ENCODE assay signal across 24 cellular contexts in the genomic region with DNA sequence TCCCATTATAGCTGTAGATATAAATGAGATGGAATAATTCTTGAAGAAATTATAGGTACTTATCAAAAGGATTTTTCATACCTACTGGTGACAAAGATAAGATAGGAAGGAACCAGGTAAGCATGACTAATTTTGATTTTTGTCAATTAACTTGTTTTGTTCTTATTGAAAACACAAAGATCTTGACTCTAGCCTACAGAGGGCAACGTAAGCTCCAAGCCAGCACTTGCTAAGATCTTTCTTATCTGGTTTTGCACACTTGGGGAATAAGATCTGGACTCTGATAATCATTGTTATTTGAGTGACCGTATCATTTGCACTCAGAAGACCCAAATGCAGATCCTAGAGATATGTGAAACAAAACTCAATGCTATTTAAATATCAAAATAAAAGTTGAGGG.
DNase-seq lines count a peak whose midpoint lies in the region; ATAC-seq and TF ChIP-seq lines count a peak whose summit lies in the region.
"Had no signal": no experiment of that assay in that cellular context is flagged by ENCODE, and none has a peak within 500 bp of the region (broad histone marks: within the 10 kb centered on the region; RNA-seq: fewer than 3 reads in every experiment).

No MANE protein-coding gene starts in this region.

- no peaks in the 10 kb centered on the region for H3K36me3 ChIP-seq in cardiac muscle cell
- no peaks in the 10 kb centered on the region for H3K36me3 ChIP-seq in left ventricle myocardium inferior
- H3K36me3 ChIP-seq in WERI-Rb-1, result no peaks in the 10 kb centered on the region
- no peaks in the 10 kb centered on the region for H3K36me3 ChIP-seq in sigmoid colon
- H3K36me3 ChIP-seq: gastrocnemius medialis, tibial nerve had no signal

- no peak overlapping the region for H3K4me3 Mint-ChIP-seq in natural killer cell treated with Interleukin-12 subunit alpha and Interleukin-12 subunit beta and Interleukin-15 and Interleukin-18, amount 100 ng/mL, for 72 hours
- H3K4me3 Mint-ChIP-seq: activated CD4-positive, alpha-beta memory T cell treated with anti-CD3 and anti-CD28 coated beads, Interleukin-2, amount 10 ng/mL, durations not matched to agents 7 days and 5 days; CD4-positive, CD25-positive, alpha-beta regulatory T cell; stimulated activated naive CD8-positive, alpha-beta T cell treated with anti-CD3 and anti-CD28 coated beads, Interleukin-15, amount 100 ng/mL, for 72 hours had no signal

- H3K27ac Mint-ChIP-seq in natural killer cell treated with Interleukin-12 subunit alpha and Interleukin-12 subunit beta and Interleukin-15 and Interleukin-18, amount 100 ng/mL, for 72 hours, result no peak overlapping the region
- H3K27ac Mint-ChIP-seq: activated CD4-positive, alpha-beta memory T cell treated with anti-CD3 and anti-CD28 coated beads, Interleukin-2, amount 10 ng/mL, durations not matched to agents 7 days and 5 days; CD4-positive, CD25-positive, alpha-beta regulatory T cell; stimulated activated naive CD8-positive, alpha-beta T cell treated with anti-CD3 and anti-CD28 coated beads, Interleukin-15, amount 100 ng/mL, for 72 hours had no signal

- TF ChIP-seq POLR2A in sigmoid colon (IDR thresholded peaks at IDR 0.05), result no peak

- H3K27me3 ChIP-seq in cardiac muscle cell (no peaks in the 10 kb centered on the region), left ventricle myocardium inferior (ENCODE audit: low read depth) (no peaks in the 10 kb centered on the region), WERI-Rb-1 (ENCODE audit: insufficient read depth, low read depth, severe bottlenecking) (no peaks in the 10 kb centered on the region), sigmoid colon (no peaks in the 10 kb centered on the region)
- H3K27me3 ChIP-seq: body of pancreas, gastrocnemius medialis, tibial nerve had no signal

- no peaks in the 10 kb centered on the region for H3K36me3 Mint-ChIP-seq in natural killer cell treated with Interleukin-12 subunit alpha and Interleukin-12 subunit beta and Interleukin-15 and Interleukin-18, amount 100 ng/mL, for 72 hours
- H3K36me3 Mint-ChIP-seq: CD4-positive, CD25-positive, alpha-beta regulatory T cell had no signal

- TF ChIP-seq CTCF in cardiac muscle cell (IDR thresholded peaks at IDR 0.05; ENCODE audit: low read depth, low read length) (peak; percentile 9), left ventricle myocardium inferior (IDR thresholded peaks at IDR 0.05; ENCODE audit: borderline replicate concordance) (no peak), WERI-Rb-1 (IDR thresholded peaks at IDR 0.05; ENCODE audit: low read depth, low read length) (peak; percentile 33; the same call in 1 of the 2 replicates), sigmoid colon (IDR thresholded peaks at IDR 0.05) (no peak)

- no peaks in the 10 kb centered on the region for H3K27me3 Mint-ChIP-seq in natural killer cell treated with Interleukin-12 subunit alpha and Interleukin-12 subunit beta and Interleukin-15 and Interleukin-18, amount 100 ng/mL, for 72 hours
- H3K27me3 Mint-ChIP-seq: activated CD4-positive, alpha-beta memory T cell treated with anti-CD3 and anti-CD28 coated beads, Interleukin-2, amount 10 ng/mL, durations not matched to agents 7 days and 5 days; CD4-positive, CD25-positive, alpha-beta regulatory T cell; stimulated activated naive CD8-positive, alpha-beta T cell treated with anti-CD3 and anti-CD28 coated beads, Interleukin-15, amount 100 ng/mL, for 72 hours had no signal

- no peak for ATAC-seq in natural killer cell treated with Interleukin-12 subunit alpha and Interleukin-12 subunit beta and Interleukin-15 and Interleukin-18, amount 100 ng/mL, for 72 hours
- ATAC-seq: body of pancreas; gastrocnemius medialis; stimulated activated naive CD8-positive, alpha-beta T cell treated with anti-CD3 and anti-CD28 coated beads, Interleukin-15, amount 100 ng/mL, for 72 hours had no signal

- no peaks in the 10 kb centered on the region for H3K4me1 ChIP-seq in cardiac muscle cell (ENCODE audit: low read depth)
- no peaks in the 10 kb centered on the region for H3K4me1 ChIP-seq in left ventricle myocardium inferior
- no peaks in the 10 kb centered on the region for H3K4me1 ChIP-seq in sigmoid colon
- H3K4me1 ChIP-seq: body of pancreas, gastrocnemius medialis, tibial nerve had no signal

- TF ChIP-seq EP300 in sigmoid colon (IDR thresholded peaks at IDR 0.05), result no peak

- H3K4me3 ChIP-seq in cardiac muscle cell, result no peak overlapping the region
- H3K4me3 ChIP-seq in left ventricle myocardium inferior, result no peak overlapping the region
- no peak overlapping the region for H3K4me3 ChIP-seq in WERI-Rb-1 (ENCODE audit: low read depth, low read length)
- no peak overlapping the region for H3K4me3 ChIP-seq in sigmoid colon
- H3K4me3 ChIP-seq: body of pancreas, coronary artery, gastrocnemius medialis, lung, tibial nerve had no signal

- H3K27ac ChIP-seq in cardiac muscle cell, result no peak overlapping the region
- H3K27ac ChIP-seq in left ventricle myocardium inferior (replicated peaks), result no peak overlapping the region
- H3K27ac ChIP-seq in WERI-Rb-1, result no peak overlapping the region
- no peak overlapping the region for H3K27ac ChIP-seq in sigmoid colon
- H3K27ac ChIP-seq: body of pancreas, coronary artery, gastrocnemius medialis, HL-60, tibial nerve had no signal

- DNase-seq in cardiac muscle cell (ENCODE audit: low read depth in 1 of 2, low spot score in 1 of 2) (no peak), left ventricle myocardium inferior (no peak), WERI-Rb-1 (no peak), fibroblast of peridontal ligament (ENCODE audit: extremely low read depth) (peak; percentile 43), AG08396 (ENCODE audit: low spot score) (no peak), sigmoid colon (no peak)
- no peak for DNase-seq in natural killer cell treated with Interleukin-12 subunit alpha and Interleukin-12 subunit beta and Interleukin-15 and Interleukin-18, amount 100 ng/mL, for 72 hours (ENCODE audit: low spot score)
- DNase-seq in stimulated activated CD4-positive, alpha-beta T cell treated with anti-CD3 and anti-CD28 coated beads, Interleukin-12 subunit alpha, Interleukin-12 subunit beta, amount 100 ng/mL, for 4 hours, result no peak
- DNase-seq: activated CD4-positive, alpha-beta memory T cell treated with anti-CD3 and anti-CD28 coated beads, Interleukin-2, amount 10 ng/mL, durations not matched to agents 7 days and 5 days; activated CD4-positive, CD25-positive, alpha-beta regulatory T cell; activated effector memory CD4-positive, alpha-beta T cell treated with Interleukin-2 at 50 U/mL for 16 hours; body of pancreas; CD4-positive, CD25-positive, alpha-beta regulatory T cell; DMS 273 treated with DMSO at 0.1 percent for 48 hours; gastrocnemius medialis; islet precursor cell; NCI-H345; NK-92 treated with Interleukin-12 subunit alpha and Interleukin-12 subunit beta, amount 100 ng/mL, for 24 hours; stimulated activated naive CD8-positive, alpha-beta T cell treated with anti-CD3 and anti-CD28 coated beads, Interleukin-15, amount 100 ng/mL, for 72 hours; T-helper 9 cell had no signal

- intact Hi-C loops in left ventricle myocardium inferior (cut with micrococcal nuclease), result loop anchor here (10.0 kb wide), 1 partner anchor 476 kb away; no protein-coding TSS in a partner anchor
- intact Hi-C loops in sigmoid colon (cut with DNase I), result no loop called here

- WGBS in sigmoid colon, 2 donors, result 52% methylated on average over 2 of the region's 2 CpGs

- H3K9me3 ChIP-seq in cardiac muscle cell (ENCODE audit: low read depth) (no peaks in the 10 kb centered on the region), left ventricle myocardium inferior (replicated peaks) (no peaks in the 10 kb centered on the region), WERI-Rb-1 (ENCODE audit: severe bottlenecking) (no peaks in the 10 kb centered on the region), sigmoid colon (no peaks in the 10 kb centered on the region)
- H3K9me3 ChIP-seq: body of pancreas, gastrocnemius medialis, tibial nerve had no signal

- peaks cover 4% of the 10 kb centered on the region for H3K9me3 Mint-ChIP-seq in natural killer cell treated with Interleukin-12 subunit alpha and Interleukin-12 subunit beta and Interleukin-15 and Interleukin-18, amount 100 ng/mL, for 72 hours
- H3K9me3 Mint-ChIP-seq: activated CD4-positive, alpha-beta memory T cell treated with anti-CD3 and anti-CD28 coated beads, Interleukin-2, amount 10 ng/mL, durations not matched to agents 7 days and 5 days; stimulated activated naive CD8-positive, alpha-beta T cell treated with anti-CD3 and anti-CD28 coated beads, Interleukin-15, amount 100 ng/mL, for 72 hours had no signal

- no peaks in the 10 kb centered on the region for H3K4me1 Mint-ChIP-seq in natural killer cell treated with Interleukin-12 subunit alpha and Interleukin-12 subunit beta and Interleukin-15 and Interleukin-18, amount 100 ng/mL, for 72 hours (ENCODE audit: low read depth in 2 of 2)
- H3K4me1 Mint-ChIP-seq: activated CD4-positive, alpha-beta memory T cell treated with anti-CD3 and anti-CD28 coated beads, Interleukin-2, amount 10 ng/mL, durations not matched to agents 7 days and 5 days; CD4-positive, CD25-positive, alpha-beta regulatory T cell; stimulated activated naive CD8-positive, alpha-beta T cell treated with anti-CD3 and anti-CD28 coated beads, Interleukin-15, amount 100 ng/mL, for 72 hours had no signal

Comparison
In these comparisons a context has a peak if more than half of its experiments do, and no peak if none do; other contexts are left out.
1. CTCF ChIP-seq: peak in cardiac muscle cell (single experiment) and WERI-Rb-1 (single experiment); none in left ventricle myocardium inferior (single experiment) and sigmoid colon (0 of 4).